11 cellular contexts compared by ENCODE assay signal in genomic region chr11:104876838-104877500, GRCh38. TPM values are rescaled to one million over a fixed set of nuclear protein-coding genes. Genes with fewer than 3 reads are reported as not detected.
A peak's percentile ranks its signal among the peaks of the same experiment; 100 is the strongest.
DNase-seq lines count a peak whose midpoint lies in the region; ATAC-seq and TF ChIP-seq lines count a peak whose summit lies in the region.
"Had no signal": no experiment of that assay in that cellular context is flagged by ENCODE, and none has a peak within 500 bp of the region (broad histone marks: within the 10 kb centered on the region; RNA-seq: fewer than 3 reads in every experiment).

No MANE protein-coding gene starts in this region.

- in situ Hi-C loops in transverse colon (cut with MboI; ENCODE audit: low pct_ligation_motif_present in 1 of 4, low pct_unique_long_range_greater_than_20kb in 1 of 4, low sequenced_read_pairs in 3 of 4): no loop called here

- H3K9me3 ChIP-seq in mucosa of descending colon (no peaks in the 10 kb centered on the region), transverse colon (no peaks in the 10 kb centered on the region)

- H3K36me3 ChIP-seq in mucosa of descending colon (ENCODE audit: low read depth): no peaks in the 10 kb centered on the region
- no peaks in the 10 kb centered on the region for H3K36me3 ChIP-seq in transverse colon

- WGBS in transverse colon (ENCODE audit: low coverage in 1 of 2), 2 donors: 69 to 70% methylated on average over 4 to 5 of the region's 5 CpGs

- H3K4me1 ChIP-seq in mucosa of descending colon (ENCODE audit: low read depth) (no peaks in the 10 kb centered on the region), transverse colon (no peaks in the 10 kb centered on the region)

- no peak for TF ChIP-seq EP300 in transverse colon (IDR thresholded peaks at IDR 0.05; ENCODE audit: low read depth)

- H3K36me3 Mint-ChIP-seq in IgD-negative memory B cell: no peaks in the 10 kb centered on the region

- H3K27ac Mint-ChIP-seq in IgD-negative memory B cell: peak overlapping the region; percentile 30 to 92 (median 47)

- peak; percentile 71 for ATAC-seq in GM18519 (IDR thresholded peaks at IDR 0.05; ENCODE audit: low FRiP score, unreplicated experiment)
- ATAC-seq in GM21381 (IDR thresholded peaks at IDR 0.05; ENCODE audit: unreplicated experiment): peak; percentile 59
- ATAC-seq in mucosa of descending colon: peak; percentile 65

- no peak for TF ChIP-seq POLR2A in transverse colon (IDR thresholded peaks at IDR 0.05)

- no peak overlapping the region for H3K27ac ChIP-seq in transverse colon

- H3K4me3 ChIP-seq in mucosa of descending colon: no peak overlapping the region
- H3K4me3 ChIP-seq in transverse colon: no peak overlapping the region

- TF ChIP-seq CTCF in mucosa of descending colon (IDR thresholded peaks at IDR 0.05) (no peak), transverse colon (IDR thresholded peaks at IDR 0.05) (no peak)

- peaks cover 39 to 51% (median 43%) of the 10 kb centered on the region in 3 donors for H3K4me1 Mint-ChIP-seq in IgD-negative memory B cell

- no peaks in the 10 kb centered on the region for H3K27me3 ChIP-seq in transverse colon

- H3K4me3 Mint-ChIP-seq in IgD-negative memory B cell: peak overlapping the region; percentile 67 to 87 (median 78)

- DNase-seq in mucosa of descending colon: no peak
- DNase-seq in transverse colon: no peak
- DNase-seq in globus pallidus (ENCODE audit: low spot score): no peak
- DNase-seq in SW480 (ENCODE audit: low spot score): no peak
- DNase-seq: NCI-H187, retina had no signal

- H3K9me3 Mint-ChIP-seq in IgD-negative memory B cell: no peaks in the 10 kb centered on the region

- H3K27me3 Mint-ChIP-seq in IgD-negative memory B cell: no peaks in the 10 kb centered on the region

- intact Hi-C loops in mucosa of descending colon (cut with DNase I, micrococcal nuclease): no loop called here
- intact Hi-C loops in transverse colon (cut with DNase I; ENCODE audit: low total_unique reads): no loop called here

RNA-seq across cellular contexts. Expression of gene CASP12, which starts 21.3 kb away (rescaled TPM):
- polyA plus RNA-seq in IgD-negative memory B cell: not detected
- total RNA-seq in mucosa of descending colon (under 1 TPM in 1 of 3 donors, not detected in 2; 0.63 TPM), transverse colon (1 to 10 TPM in 1 of 4 donors, under 1 TPM in 1, not detected in 2; 0.27 to 1.9 TPM)
- total RNA-seq: SK-MEL-5 had no signal
- polyA plus RNA-seq: keratinocyte had no signal
